In genomic region chr21:36613554-36613953, GRCh38 we compare ENCODE assay signal across 1 cellular context.
TF ChIP-seq lines count a peak whose summit lies in the region.

No MANE protein-coding gene starts in this region.

TF ChIP-seq in HepG2, 621 proteins besides CTCF, POLR2A, EP300 and RAD21 (continued from another document):
- no peak for TF ChIP-seq ZBTB37 (CRISPR knock-in tag; IDR thresholded peaks at IDR 0.05)
